Comparison of ENCODE assay signal across 19 cellular contexts in the genomic region with DNA sequence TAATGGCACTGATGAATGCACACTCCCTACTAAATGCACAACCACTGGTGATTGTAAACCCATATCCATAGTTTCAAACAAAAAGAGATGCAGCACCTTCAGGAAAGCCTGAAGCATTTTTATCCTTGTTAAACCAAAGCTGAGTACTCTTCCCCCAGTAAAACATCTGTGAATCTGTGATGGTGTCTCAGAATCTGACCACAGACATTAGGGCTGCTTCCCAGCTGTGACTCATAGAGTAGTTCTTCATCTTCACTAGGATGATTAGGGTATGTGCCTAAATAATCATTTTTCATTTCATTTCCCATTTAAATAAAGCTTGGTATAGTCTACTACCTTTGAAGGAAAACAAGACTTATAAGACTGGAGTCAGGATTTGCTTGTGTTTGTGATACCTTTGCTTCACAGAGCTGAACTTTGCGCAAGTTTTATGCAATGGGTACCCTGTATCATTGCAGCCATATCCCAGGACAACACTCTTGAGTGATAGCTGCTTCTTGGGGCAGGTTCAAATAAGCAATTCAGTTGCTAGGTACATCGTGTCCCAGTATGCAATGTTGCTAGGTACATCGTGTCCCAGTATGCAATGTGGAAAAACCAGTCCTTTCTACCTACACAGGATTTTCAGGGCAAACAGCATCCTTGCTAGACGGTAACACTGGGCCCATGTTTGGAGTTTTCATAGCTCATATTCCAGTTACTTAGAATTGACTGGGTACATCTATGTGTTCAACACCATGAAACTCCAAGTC.
DNase-seq lines count a peak whose midpoint lies in the region; ATAC-seq and TF ChIP-seq lines count a peak whose summit lies in the region.
"Had no signal": no experiment of that assay in that cellular context is flagged by ENCODE, and none has a peak within 500 bp of the region (broad histone marks: within the 10 kb centered on the region; RNA-seq: fewer than 3 reads in every experiment).

No MANE protein-coding gene starts in this region.

- H3K27me3 Mint-ChIP-seq in activated CD8-positive, alpha-beta T cell treated with anti-CD3 and anti-CD28 coated beads for 36 hours: peaks cover 12% of the 10 kb centered on the region
- H3K27me3 Mint-ChIP-seq in natural killer cell treated with Interleukin-12 subunit alpha and Interleukin-12 subunit beta and Interleukin-15 and Interleukin-18, amount 100 ng/mL, for 72 hours: peaks cover 7 to 25% of the 10 kb centered on the region in 2 donors
- peaks cover 3 to 6% of the 10 kb centered on the region in 2 donors for H3K27me3 Mint-ChIP-seq in stimulated activated naive B cell treated with anti-CD40 and anti-IgM and Interleukin-4, amounts not matched to agents 10 μg/mL and 1 μg/mL and 100 μg/mL, for 72 hours

- in situ Hi-C loops in mammary epithelial cell (cut with MboI; ENCODE audit: low sequenced_read_pairs in 2 of 2): no loop called here

- CTCF ChIA-PET in mammary epithelial cell (lab: Charles Lee; ENCODE audit: low non-redundant PET): no interaction called here
- CTCF ChIA-PET in activated CD8-positive, alpha-beta T cell treated with anti-CD3 and anti-CD28 coated beads for 36 hours (lab: Charles Lee): no interaction called here

- POLR2A ChIA-PET in activated CD8-positive, alpha-beta T cell treated with anti-CD3 and anti-CD28 coated beads for 36 hours (lab: Charles Lee): interaction anchor here (0.7 kb wide), 1 partner anchor 436 kb away, joined by 4 read pairs; no protein-coding TSS in a partner anchor

- dilution Hi-C loops in mammary epithelial cell (cut with HindIII; ENCODE audit: low sequenced_read_pairs): no loop called here

- intact Hi-C loops in mammary epithelial cell (cut with micrococcal nuclease): no loop called here
- intact Hi-C loops in activated CD8-positive, alpha-beta T cell treated with anti-CD3 and anti-CD28 coated beads for 36 hours (cut with micrococcal nuclease): no loop called here

- H3K4me2 ChIP-seq in mammary epithelial cell (ENCODE audit: insufficient read depth, low read depth, low read length): no peak overlapping the region

- no peaks in the 10 kb centered on the region for H3K27me3 ChIP-seq in mammary epithelial cell (ENCODE audit: insufficient read depth, low read length)
- H3K27me3 ChIP-seq: ascending aorta, heart left ventricle had no signal

- H3K36me3 ChIP-seq in mammary epithelial cell (ENCODE audit: insufficient read depth, low read length): no peaks in the 10 kb centered on the region
- H3K36me3 ChIP-seq: ascending aorta, heart left ventricle had no signal

- H3K4me3 ChIP-seq in mammary epithelial cell (replicated peaks in 1 of 3; ENCODE audit: insufficient read depth in 1 of 3, low read depth in 2 of 3, low read length in 3 of 3): no peak overlapping the region
- H3K4me3 ChIP-seq: ascending aorta, heart left ventricle had no signal

- H3K4me1 ChIP-seq in mammary epithelial cell (ENCODE audit: insufficient read depth, low read length): peaks cover 9% of the 10 kb centered on the region
- H3K4me1 ChIP-seq: ascending aorta, heart left ventricle had no signal

- H3K9me3 Mint-ChIP-seq in activated CD8-positive, alpha-beta T cell treated with anti-CD3 and anti-CD28 coated beads for 36 hours: no peaks in the 10 kb centered on the region
- peaks cover 9% of the 10 kb centered on the region for H3K9me3 Mint-ChIP-seq in natural killer cell treated with Interleukin-12 subunit alpha and Interleukin-12 subunit beta and Interleukin-15 and Interleukin-18, amount 100 ng/mL, for 72 hours
- H3K9me3 Mint-ChIP-seq in stimulated activated naive B cell treated with anti-CD40 and anti-IgM and Interleukin-4, amounts not matched to agents 10 μg/mL and 1 μg/mL and 100 μg/mL, for 72 hours: peaks cover under 1 to 3% of the 10 kb centered on the region in 2 donors

- no peak overlapping the region for H3K27ac ChIP-seq in mammary epithelial cell (ENCODE audit: insufficient read depth, low read depth, low read length)
- H3K27ac ChIP-seq: ascending aorta, heart left ventricle had no signal

- H2AFZ ChIP-seq in mammary epithelial cell (ENCODE audit: low read depth, low read length): no peak overlapping the region

- no peak overlapping the region for H3K4me3 Mint-ChIP-seq in activated CD8-positive, alpha-beta T cell treated with anti-CD3 and anti-CD28 coated beads for 36 hours
- no peak overlapping the region for H3K4me3 Mint-ChIP-seq in natural killer cell treated with Interleukin-12 subunit alpha and Interleukin-12 subunit beta and Interleukin-15 and Interleukin-18, amount 100 ng/mL, for 72 hours
- no peak overlapping the region for H3K4me3 Mint-ChIP-seq in stimulated activated naive B cell treated with anti-CD40 and anti-IgM and Interleukin-4, amounts not matched to agents 10 μg/mL and 1 μg/mL and 100 μg/mL, for 72 hours
- H3K4me3 Mint-ChIP-seq: activated CD4-positive, alpha-beta memory T cell treated with anti-CD3 and anti-CD28 coated beads, Interleukin-2, amount 10 ng/mL, durations not matched to agents 7 days and 5 days; CD4-positive, CD25-positive, alpha-beta regulatory T cell had no signal

- TF ChIP-seq CTCF in mammary epithelial cell (conservative IDR thresholded peaks at IDR 0.05 in 1 of 2, IDR thresholded peaks at IDR 0.05 in 1 of 2; ENCODE audit: extremely low read depth in 1 of 2, insufficient read depth in 1 of 2, low read depth in 1 of 2, low read length in 2 of 2): no peak
- no peak for TF ChIP-seq CTCF in activated CD8-positive, alpha-beta T cell treated with anti-CD3 and anti-CD28 coated beads for 36 hours (IDR thresholded peaks at IDR 0.05)

- H3K79me2 ChIP-seq in mammary epithelial cell (ENCODE audit: insufficient read depth, low read length): no peaks in the 10 kb centered on the region

- no peaks in the 10 kb centered on the region for H4K20me1 ChIP-seq in mammary epithelial cell (ENCODE audit: insufficient read depth, low read length)

- H3K36me3 Mint-ChIP-seq in activated CD8-positive, alpha-beta T cell treated with anti-CD3 and anti-CD28 coated beads for 36 hours (ENCODE audit: low read depth): no peaks in the 10 kb centered on the region
- no peaks in the 10 kb centered on the region for H3K36me3 Mint-ChIP-seq in natural killer cell treated with Interleukin-12 subunit alpha and Interleukin-12 subunit beta and Interleukin-15 and Interleukin-18, amount 100 ng/mL, for 72 hours
- no peaks in the 10 kb centered on the region for H3K36me3 Mint-ChIP-seq in stimulated activated naive B cell treated with anti-CD40 and anti-IgM and Interleukin-4, amounts not matched to agents 10 μg/mL and 1 μg/mL and 100 μg/mL, for 72 hours
- H3K36me3 Mint-ChIP-seq: CD4-positive, CD25-positive, alpha-beta regulatory T cell had no signal

- no peaks in the 10 kb centered on the region for H3K4me1 Mint-ChIP-seq in activated CD8-positive, alpha-beta T cell treated with anti-CD3 and anti-CD28 coated beads for 36 hours (ENCODE audit: low read depth)
- H3K4me1 Mint-ChIP-seq in natural killer cell treated with Interleukin-12 subunit alpha and Interleukin-12 subunit beta and Interleukin-15 and Interleukin-18, amount 100 ng/mL, for 72 hours (ENCODE audit: low read depth in 2 of 2): no peaks in the 10 kb centered on the region
- H3K4me1 Mint-ChIP-seq in stimulated activated naive B cell treated with anti-CD40 and anti-IgM and Interleukin-4, amounts not matched to agents 10 μg/mL and 1 μg/mL and 100 μg/mL, for 72 hours: no peaks in the 10 kb centered on the region
- H3K4me1 Mint-ChIP-seq: activated CD4-positive, alpha-beta memory T cell treated with anti-CD3 and anti-CD28 coated beads, Interleukin-2, amount 10 ng/mL, durations not matched to agents 7 days and 5 days had no signal

- H3K9me3 ChIP-seq in mammary epithelial cell (replicated peaks; ENCODE audit: insufficient read depth, low read length): no peaks in the 10 kb centered on the region
- H3K9me3 ChIP-seq: ascending aorta, heart left ventricle had no signal

- 38% methylated on average over 4 of the region's 4 CpGs for WGBS in mammary epithelial cell (ENCODE audit: low coverage, missing lambda C conversion rate)

- DNase-seq in AG20443 (ENCODE audit: low spot score) (peak; percentile 86), HT1080 (ENCODE audit: low read depth) (peak; percentile 34), mammary epithelial cell (peak; percentile 60), kidney tubule cell (ENCODE audit: low spot score) (peak; percentile 6), OCI-M1 (lab: John Stamatoyannopoulos, UW) (no peak)
- DNase-seq in activated CD8-positive, alpha-beta T cell treated with anti-CD3 and anti-CD28 coated beads for 36 hours: no peak
- DNase-seq in natural killer cell treated with Interleukin-12 subunit alpha and Interleukin-12 subunit beta and Interleukin-15 and Interleukin-18, amount 100 ng/mL, for 72 hours (ENCODE audit: low spot score): no peak
- no peak for DNase-seq in stimulated activated naive B cell treated with anti-CD40 and anti-IgM and Interleukin-4, amounts not matched to agents 10 μg/mL and 1 μg/mL and 100 μg/mL, for 72 hours
- DNase-seq: activated CD4-positive, alpha-beta memory T cell treated with anti-CD3 and anti-CD28 coated beads, Interleukin-2, amount 10 ng/mL, durations not matched to agents 7 days and 5 days; CD4-positive, CD25-positive, alpha-beta regulatory T cell; effector memory CD4-positive, alpha-beta T cell; GOT3; heart left ventricle; Karpas-422; left cardiac atrium; NCI-H2081; NCI-H69; T1000 had no signal

- H3K27ac Mint-ChIP-seq in activated CD8-positive, alpha-beta T cell treated with anti-CD3 and anti-CD28 coated beads for 36 hours: no peak overlapping the region
- no peak overlapping the region for H3K27ac Mint-ChIP-seq in natural killer cell treated with Interleukin-12 subunit alpha and Interleukin-12 subunit beta and Interleukin-15 and Interleukin-18, amount 100 ng/mL, for 72 hours
- no peak overlapping the region for H3K27ac Mint-ChIP-seq in stimulated activated naive B cell treated with anti-CD40 and anti-IgM and Interleukin-4, amounts not matched to agents 10 μg/mL and 1 μg/mL and 100 μg/mL, for 72 hours
- H3K27ac Mint-ChIP-seq: activated CD4-positive, alpha-beta memory T cell treated with anti-CD3 and anti-CD28 coated beads, Interleukin-2, amount 10 ng/mL, durations not matched to agents 7 days and 5 days; CD4-positive, CD25-positive, alpha-beta regulatory T cell had no signal

- no TSS peak for BruUV-seq in mammary epithelial cell (replicated peaks; lab: Mats Ljungman, UMichigan)

- no peak overlapping the region for H3K9ac ChIP-seq in mammary epithelial cell (ENCODE audit: insufficient read depth, low read length)

- ATAC-seq in activated CD8-positive, alpha-beta T cell treated with anti-CD3 and anti-CD28 coated beads for 36 hours: no peak
- no peak for ATAC-seq in natural killer cell treated with Interleukin-12 subunit alpha and Interleukin-12 subunit beta and Interleukin-15 and Interleukin-18, amount 100 ng/mL, for 72 hours
- no peak for ATAC-seq in stimulated activated naive B cell treated with anti-CD40 and anti-IgM and Interleukin-4, amounts not matched to agents 10 μg/mL and 1 μg/mL and 100 μg/mL, for 72 hours (replicated peaks)
- ATAC-seq: left cardiac atrium had no signal

Comparison
In these comparisons a context has a peak if more than half of its experiments do, and no peak if none do; other contexts are left out.
1. DNase-seq: peak in AG20443 (single experiment), HT1080 (single experiment), mammary epithelial cell (single experiment) and kidney tubule cell (single experiment); none in activated CD8-positive, alpha-beta T cell treated with anti-CD3 and anti-CD28 coated beads for 36 hours (single experiment), OCI-M1 (single experiment), natural killer cell treated with Interleukin-12 subunit alpha and Interleukin-12 subunit beta and Interleukin-15 and Interleukin-18, amount 100 ng/mL, for 72 hours (single experiment) and stimulated activated naive B cell treated with anti-CD40 and anti-IgM and Interleukin-4, amounts not matched to agents 10 μg/mL and 1 μg/mL and 100 μg/mL, for 72 hours (single experiment).